In genomic region chr16:88401604-88402246, GRCh38 we compare ENCODE assay signal across 23 cellular contexts. TPM values are rescaled to one million over a fixed set of nuclear protein-coding genes. Genes with fewer than 3 reads are reported as not detected.
DNase-seq lines count a peak whose midpoint lies in the region; ATAC-seq, FAIRE-seq and TF ChIP-seq lines count a peak whose summit lies in the region.
"Had no signal": no experiment of that assay in that cellular context is flagged by ENCODE, and none has a peak within 500 bp of the region (broad histone marks: within the 10 kb centered on the region; RNA-seq: fewer than 3 reads in every experiment).

No MANE protein-coding gene starts in this region.

- dilution Hi-C loops in IMR-90 (cut with HindIII; ENCODE audit: low sequenced_read_pairs, unreplicated experiment), result no loop called here

- H3K9me3 ChIP-seq in HEK293 (ENCODE audit: control insufficient read depth, insufficient read depth, low read depth, low read length) (no peaks in the 10 kb centered on the region), IMR-90 (ENCODE audit: control insufficient read depth, insufficient read depth, low read length) (no peaks in the 10 kb centered on the region)
- H3K9me3 ChIP-seq: A549, BE2C had no signal

- H3K4ac ChIP-seq in IMR-90 (ENCODE audit: low read depth, low read length), result no peak overlapping the region

- POLR2A ChIA-PET in HEK293 (lab: Yijun Ruan, JAX) (no interaction called here), IMR-90 (lab: Charles Lee; ENCODE audit: unreplicated experiment) (no interaction called here)

- no peak overlapping the region for H3K18ac ChIP-seq in IMR-90 (ENCODE audit: low read depth, low read length)

- H3K4me1 ChIP-seq in HEK293 (ENCODE audit: control insufficient read depth, insufficient read depth, low read length), result no peaks in the 10 kb centered on the region
- H3K4me1 ChIP-seq in IMR-90 (ENCODE audit: control insufficient read depth, insufficient read depth, low read length), result peaks cover 13% of the 10 kb centered on the region; the same call in 1 of the 2 replicates
- H3K4me1 ChIP-seq: BE2C had no signal

- H4K5ac ChIP-seq in IMR-90 (ENCODE audit: low read depth, low read length), result no peak overlapping the region

- H3K14ac ChIP-seq in IMR-90 (replicated peaks; ENCODE audit: low read depth, low read length), result 0 out of 2 replicates have a peak overlapping the region, but pooled peaks have one; percentile 33

- DNase-seq in IMR-90 (no peak), bronchial epithelial cell (ENCODE audit: low read depth) (no peak), T-helper 2 cell (no peak), SW 1271 (lab: John Stamatoyannopoulos, UW) (no peak), NCI-H1092 treated with DMSO at 0.1 percent for 48 hours (lab: John Stamatoyannopoulos, UW) (no peak)
- DNase-seq: 8988T; ACHN; AML-193; BE2C; CD4-positive, alpha-beta T cell; CD8-positive, alpha-beta memory T cell; DMS53; DMS79 treated with DMSO at 0.1 percent for 48 hours; GF-D8; GM23248; H7; HCEC 1CT had no signal

- H4K91ac ChIP-seq in IMR-90 (ENCODE audit: insufficient read depth, low read depth, low read length), result no peak overlapping the region

- H4K8ac ChIP-seq in IMR-90 (ENCODE audit: low read depth in 2 of 2, low read length in 2 of 2), result no peak overlapping the region

- no peak for ATAC-seq in IMR-90 (ENCODE audit: low read depth)
- ATAC-seq: A549 had no signal

- H2AK9ac ChIP-seq in IMR-90 (replicated peaks; ENCODE audit: low read depth, low read length, poor library complexity), result no peak overlapping the region

- TF ChIP-seq POLR2A in IMR-90 (IDR thresholded peaks at IDR 0.05; ENCODE audit: low read depth, low read length), result no peak; the same call in 1 of the 2 replicates

- no peak overlapping the region for H2BK15ac ChIP-seq in IMR-90 (ENCODE audit: low read depth, low read length)

- H2BK5ac ChIP-seq in IMR-90 (ENCODE audit: low read depth, low read length, poor library complexity, severe bottlenecking), result peak overlapping the region; percentile 7

- H2BK20ac ChIP-seq in IMR-90 (ENCODE audit: low read depth, low read length), result no peak overlapping the region

- FAIRE-seq in bronchial epithelial cell (lab: Jason Lieb, UNC), result peak; percentile 90
- FAIRE-seq: A549, GM12891, GM18507, H1 had no signal

- H4K20me1 ChIP-seq in IMR-90 (ENCODE audit: insufficient read depth, low read length), result peaks cover 100% of the 10 kb centered on the region

- H2BK120ac ChIP-seq in IMR-90 (ENCODE audit: low read depth, low read length), result no peak overlapping the region

- intact Hi-C loops in IMR-90 (cut with micrococcal nuclease), result no loop called here

- H3K79me1 ChIP-seq in IMR-90 (ENCODE audit: low read depth in 1 of 2, low read length in 2 of 2), result peaks cover 35 to 95% of the 10 kb centered on the region in 2 experiments

- peaks cover 52% of the 10 kb centered on the region for H3K9me1 ChIP-seq in IMR-90 (ENCODE audit: insufficient read depth, low read length)

- no peak for TF ChIP-seq RAD21 in IMR-90 (IDR thresholded peaks at IDR 0.05; ENCODE audit: low read length)

- H3K27ac ChIP-seq in HEK293 (ENCODE audit: extremely low read depth, low read depth, low read length) (no peak overlapping the region), IMR-90 (ENCODE audit: insufficient read depth, low read length) (no peak overlapping the region)
- H3K27ac ChIP-seq: A549; BLaER1 treated with 17β-estradiol and CSF1 and Interleukin-3, amounts not matched to agents 10 nM and 100 nM; GM23248 had no signal

- H2AK5ac ChIP-seq in IMR-90 (ENCODE audit: low read depth, low read length), result no peak overlapping the region

- no peak overlapping the region for H2AFZ ChIP-seq in IMR-90 (replicated peaks; ENCODE audit: low read length, poor library complexity)
- H2AFZ ChIP-seq: GM23248 had no signal

- in situ Hi-C loops in IMR-90 (cut with MboI; ENCODE audit: low sequenced_read_pairs), result no loop called here

- 70 to 93% methylated on average over 2 to 3 of the region's 3 CpGs for WGBS in IMR-90 (ENCODE audit: extremely low coverage in 2 of 2, insufficient read length in 1 of 2), 2 experiments

- H3K9ac ChIP-seq in IMR-90 (ENCODE audit: low read depth, low read length), result no peak overlapping the region
- H3K9ac ChIP-seq: BLaER1 treated with 17β-estradiol and CSF1 and Interleukin-3, amounts not matched to agents 10 nM and 100 nM; GM23248 had no signal

- CTCF ChIA-PET in HEK293 (lab: Yijun Ruan, JAX) (no interaction called here), IMR-90 (lab: Yijun Ruan, JAX) (no interaction called here)

- no peaks in the 10 kb centered on the region for H3K36me3 ChIP-seq in HEK293 (ENCODE audit: control insufficient read depth in 2 of 2, insufficient read depth in 1 of 2, low read length in 2 of 2)
- peaks cover 60% of the 10 kb centered on the region for H3K36me3 ChIP-seq in IMR-90 (ENCODE audit: control insufficient read depth, insufficient read depth, low read length)
- H3K36me3 ChIP-seq in bronchial epithelial cell (ENCODE audit: control insufficient read depth, insufficient read depth, low read length), result no peaks in the 10 kb centered on the region
- H3K36me3 ChIP-seq: BE2C; BLaER1 treated with 17β-estradiol and CSF1 and Interleukin-3, amounts not matched to agents 10 nM and 100 nM had no signal

- H3K4me3 ChIP-seq in HEK293 (ENCODE audit: low read depth, low read length) (no peak overlapping the region), IMR-90 (ENCODE audit: insufficient read depth, low read depth, low read length) (no peak overlapping the region), bronchial epithelial cell (ENCODE audit: low read depth, low read length) (no peak overlapping the region)
- H3K4me3 ChIP-seq: A549; BLaER1 treated with 17β-estradiol and CSF1 and Interleukin-3, amounts not matched to agents 10 nM and 100 nM; GM23248 had no signal

- H3K4me2 ChIP-seq in IMR-90 (ENCODE audit: low read depth, low read length), result no peak overlapping the region
- H3K4me2 ChIP-seq: A549 had no signal

- no TSS peak for BruUV-seq in IMR-90 (replicated peaks; lab: Mats Ljungman, UMichigan)

- H3K27me3 ChIP-seq in IMR-90 (ENCODE audit: control insufficient read depth, insufficient read depth, low read length) (no peaks in the 10 kb centered on the region), bronchial epithelial cell (ENCODE audit: control insufficient read depth, insufficient read depth, low read length) (peaks cover 2% of the 10 kb centered on the region)
- H3K27me3 ChIP-seq: BE2C had no signal

- H3K23ac ChIP-seq in IMR-90 (ENCODE audit: low read depth, low read length), result no peak overlapping the region

- TF ChIP-seq CTCF in HEK293 (tag by site-specific recombination; IDR thresholded peaks at IDR 0.05), result no peak
- no peak for TF ChIP-seq CTCF in IMR-90 (conservative IDR thresholded peaks at IDR 0.05; ENCODE audit: low read depth, low read length)
- TF ChIP-seq CTCF in bronchial epithelial cell (IDR thresholded peaks at IDR 0.05; ENCODE audit: insufficient read depth, low read length, severe bottlenecking), result no peak

- H3K56ac ChIP-seq in IMR-90 (ENCODE audit: extremely low read depth, insufficient read depth, low read length), result no peak overlapping the region

TF ChIP-seq in HEK293, 187 proteins besides CTCF, POLR2A, EP300 and RAD21 (continues in another document):
- TF ChIP-seq YY1 (tag by site-specific recombination; IDR thresholded peaks at IDR 0.05) (no peak), ZNF138 (tag by site-specific recombination; IDR thresholded peaks at IDR 0.05; ENCODE audit: borderline replicate concordance) (no peak), ZBTB1 (tag by site-specific recombination; IDR thresholded peaks at IDR 0.05) (no peak), ZNF768 (tag by site-specific recombination; IDR thresholded peaks at IDR 0.05) (no peak), ZFHX2 (tag by site-specific recombination; conservative IDR thresholded peaks at IDR 0.05) (peak; percentile 65), ZNF626 (tag by site-specific recombination; IDR thresholded peaks at IDR 0.05) (no peak), ZNF610 (tag by site-specific recombination; IDR thresholded peaks at IDR 0.05; ENCODE audit: borderline replicate concordance) (no peak), ZIC2 (tag by site-specific recombination; IDR thresholded peaks at IDR 0.05) (no peak), ZNF670 (tag by site-specific recombination; IDR thresholded peaks at IDR 0.05; ENCODE audit: low read depth) (no peak), ZNF473 (tag by site-specific recombination; IDR thresholded peaks at IDR 0.05) (no peak), ZNF391 (tag by site-specific recombination; IDR thresholded peaks at IDR 0.05; ENCODE audit: borderline replicate concordance, low read depth) (no peak), ZSCAN30 (tag by site-specific recombination; IDR thresholded peaks at IDR 0.05) (no peak)

TF ChIP-seq in IMR-90, 13 proteins besides CTCF, POLR2A, EP300 and RAD21:
- TF ChIP-seq FOS (IDR thresholded peaks at IDR 0.05; ENCODE audit: low read depth, low read length), result no peak
- TF ChIP-seq SMC3 (IDR thresholded peaks at IDR 0.05; ENCODE audit: low read depth, low read length), result no peak
- no peak for TF ChIP-seq ELK1 (IDR thresholded peaks at IDR 0.05; ENCODE audit: borderline replicate concordance, low read depth, low read length)
- no peak for TF ChIP-seq NFE2L2 (IDR thresholded peaks at IDR 0.05; ENCODE audit: low read depth, low read length)
- TF ChIP-seq BHLHE40 (IDR thresholded peaks at IDR 0.05; ENCODE audit: low read depth, low read length), result no peak
- TF ChIP-seq MAFK (IDR thresholded peaks at IDR 0.05; ENCODE audit: low read depth, low read length), result no peak

RNA-seq across cellular contexts. Expression of gene ZNF469, which starts 19.0 kb away (rescaled TPM):
- total RNA-seq in IMR-90 (2012; rRNA removed), result 1.1 and 1.4 TPM in 2 replicates
- 13.3 and 16.4 TPM in 2 replicates for polyA plus RNA-seq in IMR-90 (2012; rRNA removed)
- polyA plus RNA-seq in IMR-90 (2012; cell fraction: cytosol; rRNA removed), result 5.1 and 8.8 TPM in 2 replicates
- polyA plus RNA-seq in IMR-90 (2012; cell fraction: nucleus; rRNA removed; ENCODE audit: low replicate concordance), result 32.3 and 70.4 TPM in 2 replicates
- total RNA-seq in bronchial epithelial cell, result under 0.01 and 0.13 TPM in 2 replicates

RNA-seq across cellular contexts. Expression of gene ZFPM1, which starts 51.4 kb away (rescaled TPM):
- total RNA-seq in IMR-90 (2012; rRNA removed) (0.28 and 0.36 TPM in 2 replicates), bronchial epithelial cell (0.79 and 1.7 TPM in 2 replicates)
- 1.1 and 1.8 TPM in 2 replicates for polyA plus RNA-seq in IMR-90 (2012; rRNA removed)
- polyA plus RNA-seq in IMR-90 (2012; cell fraction: cytosol; rRNA removed), result 1.2 and 2.4 TPM in 2 replicates
- 4.0 and 9.2 TPM in 2 replicates for polyA plus RNA-seq in IMR-90 (2012; cell fraction: nucleus; rRNA removed; ENCODE audit: low replicate concordance)
